Comparison of ENCODE assay signal across 2 cellular contexts in the genomic region with DNA sequence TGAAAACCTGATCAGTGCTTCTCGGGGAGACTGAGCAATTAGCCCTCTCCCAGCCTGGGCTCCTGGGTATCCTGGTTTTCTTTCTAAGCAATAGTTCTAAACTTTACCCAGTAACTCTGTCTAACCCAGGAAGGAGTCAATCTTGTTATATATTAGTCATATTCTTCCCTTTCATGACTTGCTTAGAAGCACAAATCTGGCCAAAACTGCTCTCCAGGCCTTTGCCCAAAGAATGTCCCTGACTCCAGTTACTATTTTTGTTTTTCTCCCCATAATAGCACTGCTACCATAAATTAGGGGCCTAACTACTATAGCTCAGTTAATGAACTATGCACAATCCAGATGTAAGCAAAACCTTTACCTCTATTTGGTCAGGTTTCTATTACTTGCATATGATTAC.
TF ChIP-seq lines count a peak whose summit lies in the region.

No MANE protein-coding gene starts in this region.

TF ChIP-seq in SK-N-SH treated with all-trans-retinoic acid at 6 μM for 48 hours, 23 proteins besides CTCF, POLR2A, EP300 and RAD21 (continued from another document):
- TF ChIP-seq TSHZ2 (CRISPR knock-in tag; IDR thresholded peaks at IDR 0.05): no peak
- TF ChIP-seq TOX (CRISPR knock-in tag; IDR thresholded peaks at IDR 0.05; ENCODE audit: borderline replicate concordance): no peak
- TF ChIP-seq BACH2 (CRISPR knock-in tag; IDR thresholded peaks at IDR 0.05; ENCODE audit: borderline replicate concordance): no peak
- TF ChIP-seq RARB (CRISPR knock-in tag; IDR thresholded peaks at IDR 0.05): no peak
- TF ChIP-seq ZNF70 (CRISPR knock-in tag; IDR thresholded peaks at IDR 0.05): no peak
- no peak for TF ChIP-seq ZFP30 (CRISPR knock-in tag; IDR thresholded peaks at IDR 0.05)
- no peak for TF ChIP-seq POU6F1 (CRISPR knock-in tag; IDR thresholded peaks at IDR 0.05; ENCODE audit: borderline replicate concordance, low read depth)
- TF ChIP-seq ZNF8 (CRISPR knock-in tag; IDR thresholded peaks at IDR 0.05): no peak
- no peak for TF ChIP-seq SNAI2 (CRISPR knock-in tag; IDR thresholded peaks at IDR 0.05)
- no peak for TF ChIP-seq ZNF565 (CRISPR knock-in tag; conservative IDR thresholded peaks at IDR 0.05; ENCODE audit: low read depth)

TF ChIP-seq in HepG2, 621 proteins besides CTCF, POLR2A, EP300 and RAD21 (continued from another document):
- TF ChIP-seq, protein P1, sequence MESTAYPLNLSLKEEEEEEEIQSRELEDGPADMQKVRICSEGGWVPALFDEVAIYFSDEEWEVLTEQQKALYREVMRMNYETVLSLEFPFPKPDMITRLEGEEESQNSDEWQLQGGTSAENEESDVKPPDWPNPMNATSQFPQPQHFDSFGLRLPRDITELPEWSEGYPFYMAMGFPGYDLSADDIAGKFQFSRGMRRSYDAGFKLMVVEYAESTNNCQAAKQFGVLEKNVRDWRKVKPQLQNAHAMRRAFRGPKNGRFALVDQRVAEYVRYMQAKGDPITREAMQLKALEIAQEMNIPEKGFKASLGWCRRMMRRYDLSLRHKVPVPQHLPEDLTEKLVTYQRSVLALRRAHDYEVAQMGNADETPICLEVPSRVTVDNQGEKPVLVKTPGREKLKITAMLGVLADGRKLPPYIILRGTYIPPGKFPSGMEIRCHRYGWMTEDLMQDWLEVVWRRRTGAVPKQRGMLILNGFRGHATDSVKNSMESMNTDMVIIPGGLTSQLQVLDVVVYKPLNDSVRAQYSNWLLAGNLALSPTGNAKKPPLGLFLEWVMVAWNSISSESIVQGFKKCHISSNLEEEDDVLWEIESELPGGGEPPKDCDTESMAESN (CRISPR knock-in tag; conservative IDR thresholded peaks at IDR 0.05): no peak
- TF ChIP-seq TCF7L2 (IDR thresholded peaks at IDR 0.05; ENCODE audit: low read depth, low read length): no peak
- TF ChIP-seq E2F1 (CRISPR knock-in tag; IDR thresholded peaks at IDR 0.05): no peak
- TF ChIP-seq ARID2 (CRISPR knock-in tag; IDR thresholded peaks at IDR 0.05; ENCODE audit: borderline replicate concordance): no peak
- TF ChIP-seq CAMTA2 (CRISPR knock-in tag; IDR thresholded peaks at IDR 0.05; ENCODE audit: borderline replicate concordance): no peak
